30 cellular contexts compared by ENCODE assay signal in the genomic region with DNA sequence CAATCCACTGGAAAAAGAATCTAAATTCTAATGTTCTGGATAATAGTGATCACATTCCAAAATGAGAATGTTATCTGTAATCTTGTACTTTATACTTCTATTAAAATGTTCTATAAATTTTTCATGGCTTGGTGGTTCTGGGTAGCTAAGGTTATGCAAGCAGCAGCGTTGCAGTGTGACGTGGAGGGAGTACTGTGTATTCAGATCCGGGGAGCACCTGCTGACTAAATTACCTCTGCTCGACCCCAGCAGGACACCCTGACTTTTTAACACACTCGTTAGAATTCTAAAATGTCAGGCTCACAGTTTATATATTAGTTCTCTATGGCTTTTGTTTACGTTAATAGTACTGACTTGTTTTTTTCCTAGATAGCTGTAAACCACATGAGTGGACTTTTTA. TPM values are rescaled to one million over a fixed set of nuclear protein-coding genes. Genes with fewer than 3 reads are reported as not detected.
DNase-seq lines count a peak whose midpoint lies in the region; ATAC-seq, FAIRE-seq and TF ChIP-seq lines count a peak whose summit lies in the region.
"Had no signal": no experiment of that assay in that cellular context is flagged by ENCODE, and none has a peak within 500 bp of the region (broad histone marks: within the 10 kb centered on the region; RNA-seq: fewer than 3 reads in every experiment).

No MANE protein-coding gene starts in this region.

- H3K4me3 ChIP-seq in Caco-2 (ENCODE audit: low read depth, low read length) (no peak overlapping the region), HUES6 (ENCODE audit: low read depth, low read length) (no peak overlapping the region), prostate gland (no peak overlapping the region), GM23338 (no peak overlapping the region)
- H3K4me3 ChIP-seq: BLaER1, cardiac muscle cell, coronary artery, HAP-1, left ventricle myocardium inferior, MG63, Peyer's patch had no signal

- H3K4me3 Mint-ChIP-seq in Caco-2 (ENCODE audit: unreplicated experiment) (no peak overlapping the region), GM23338 (no peak overlapping the region)
- H3K4me3 Mint-ChIP-seq: T-helper 2 cell treated with Interferon-gamma antibody and Interleukin-4, amounts not matched to agents 5 μg/mL and 100 μg/mL, for 36 hours had no signal

- TF ChIP-seq CTCF in Caco-2 (IDR thresholded peaks at IDR 0.05; ENCODE audit: insufficient read depth in 1 of 2, low read depth in 1 of 2, low read length in 1 of 2, severe bottlenecking in 1 of 2, unreplicated experiment in 1 of 2), result no peak
- no peak for TF ChIP-seq CTCF in prostate gland (IDR thresholded peaks at IDR 0.05)
- TF ChIP-seq CTCF in GM23338 (conservative IDR thresholded peaks at IDR 0.05; ENCODE audit: low read depth in 2 of 2), result no peak

- no peak for FAIRE-seq in GM12891 (lab: Jason Lieb, UNC)
- FAIRE-seq: astrocyte, islet of Langerhans had no signal

- peak overlapping the region; percentile 23 for H3K27ac Mint-ChIP-seq in Caco-2 (ENCODE audit: unreplicated experiment)
- no peak overlapping the region for H3K27ac Mint-ChIP-seq in GM23338
- H3K27ac Mint-ChIP-seq: T-helper 2 cell treated with Interferon-gamma antibody and Interleukin-4, amounts not matched to agents 5 μg/mL and 100 μg/mL, for 36 hours had no signal

- H3K9me3 Mint-ChIP-seq in Caco-2 (ENCODE audit: unreplicated experiment) (no peaks in the 10 kb centered on the region), GM23338 (no peaks in the 10 kb centered on the region)
- H3K9me3 Mint-ChIP-seq: T-helper 2 cell treated with Interferon-gamma antibody and Interleukin-4, amounts not matched to agents 5 μg/mL and 100 μg/mL, for 36 hours had no signal

- 0 out of 2 replicates have a peak, but pooled peaks cover 4% of the 10 kb centered on the region for H3K4me1 ChIP-seq in Caco-2
- peaks cover 15% of the 10 kb centered on the region for H3K4me1 ChIP-seq in HUES6 (ENCODE audit: control insufficient read depth, insufficient read depth, low read length)
- peaks cover 5% of the 10 kb centered on the region for H3K4me1 ChIP-seq in prostate gland (replicated peaks)
- peaks cover 8% of the 10 kb centered on the region; the same call in 1 of the 2 replicates for H3K4me1 ChIP-seq in GM23338 (ENCODE audit: insufficient read depth)
- H3K4me1 ChIP-seq: HAP-1, left ventricle myocardium inferior, Peyer's patch had no signal

- intact Hi-C loops in Caco-2 (cut with micrococcal nuclease; ENCODE audit: unreplicated experiment), result no loop called here
- intact Hi-C loops in prostate gland (cut with DNase I), result no loop called here

- peaks cover 100% of the 10 kb centered on the region for H3K79me2 ChIP-seq in GM23338 (replicated peaks; ENCODE audit: insufficient read depth)

- DNase-seq in Caco-2 (no peak), prostate gland (ENCODE audit: low spot score) (peak; percentile 53), GM12891 (ENCODE audit: insufficient read length, low spot score) (no peak), NCI-H446 treated with DMSO at 0.1 percent for 48 hours (lab: John Stamatoyannopoulos, UW) (no peak), GM23338 (ENCODE audit: low spot score) (no peak)
- DNase-seq: activated CD4-positive, alpha-beta T cell treated with anti-CD3 and anti-CD28 coated beads for 4 hours; activated CD8-positive, alpha-beta memory T cell treated with anti-CD3 and anti-CD28 coated beads for 24 hours; activated gamma-delta T cell treated with Interleukin-2 at 50 U/mL for 16 hours; activated T-cell treated with anti-CD3 and anti-CD28 coated beads, Interleukin-2, amount 50 U/mL, for 1 hour; erythroblast; KG1; left ventricle myocardium inferior; mesendoderm; MG63; NCI-H1105 treated with DMSO at 0.1 percent for 48 hours; NCI-H2171; NCI-H510A treated with DMSO at 0.1 percent for 48 hours; Peyer's patch; posterior cingulate gyrus; SIG-M5; stimulated activated CD4-positive, alpha-beta T cell treated with anti-CD3 and anti-CD28 coated beads, Interleukin-4, amount 100 ng/mL, for 4 hours had no signal

- TF ChIP-seq POLR2A in prostate gland (IDR thresholded peaks at IDR 0.05) (no peak), GM12891 (IDR thresholded peaks at IDR 0.05; ENCODE audit: low read depth, low read length) (no peak)

- no peak overlapping the region for H3K9ac ChIP-seq in HUES6 (ENCODE audit: low read length)
- H3K9ac ChIP-seq: BLaER1 had no signal

- H3K36me3 ChIP-seq in Caco-2 (ENCODE audit: control insufficient read depth, insufficient read depth, low read length) (peaks cover 2% of the 10 kb centered on the region; the same call in 1 of the 2 replicates), HUES6 (ENCODE audit: control insufficient read depth, insufficient read depth, low read length) (peaks cover 88% of the 10 kb centered on the region), prostate gland (peaks cover 0 to 15% of the 10 kb centered on the region in 2 donors), GM23338 (ENCODE audit: insufficient read depth) (peaks cover 63% of the 10 kb centered on the region)

- H3K27me3 Mint-ChIP-seq in Caco-2 (ENCODE audit: insufficient read depth, unreplicated experiment) (no peaks in the 10 kb centered on the region), GM23338 (ENCODE audit: insufficient read depth, low read depth, poor library complexity) (no peaks in the 10 kb centered on the region)

- POLR2A ChIA-PET in Caco-2 (lab: Charles Lee), result no interaction called here

- H3K27ac ChIP-seq in HUES6 (ENCODE audit: low read depth, low read length) (0 out of 2 replicates have a peak overlapping the region, but pooled peaks have one; percentile 26), cingulate gyrus (ENCODE audit: low read depth, low read length) (peak overlapping the region; percentile 41), prostate gland (peak overlapping the region; percentile 41 to 66), GM23338 (ENCODE audit: low read depth) (no peak overlapping the region)
- H3K27ac ChIP-seq: BLaER1, cardiac muscle cell, coronary artery, left ventricle myocardium inferior, Peyer's patch had no signal

- H3K27me3 ChIP-seq in Caco-2 (replicated peaks; ENCODE audit: control insufficient read depth, insufficient read depth, low read length) (no peaks in the 10 kb centered on the region), HUES6 (ENCODE audit: control insufficient read depth, insufficient read depth, low read length) (no peaks in the 10 kb centered on the region), prostate gland (replicated peaks; ENCODE audit: insufficient read depth) (no peaks in the 10 kb centered on the region), GM23338 (ENCODE audit: insufficient read depth) (no peaks in the 10 kb centered on the region)
- H3K27me3 ChIP-seq: BLaER1, cardiac muscle cell, MG63, Peyer's patch had no signal

- CTCF ChIA-PET in Caco-2 (lab: Charles Lee), result no interaction called here

- H3K4me2 ChIP-seq in GM23338, result no peak overlapping the region
- H3K4me2 ChIP-seq: BLaER1 had no signal

- peaks cover 6% of the 10 kb centered on the region for H3K4me1 Mint-ChIP-seq in Caco-2 (ENCODE audit: low read depth, unreplicated experiment)
- peaks cover 19% of the 10 kb centered on the region for H3K4me1 Mint-ChIP-seq in GM23338

- H3K9me2 ChIP-seq in GM23338 (ENCODE audit: insufficient read depth), result no peaks in the 10 kb centered on the region

- no TSS peak for BruUV-seq in Caco-2 (replicated peaks; lab: Mats Ljungman, UMichigan)

- H3K9me3 ChIP-seq in Caco-2 (no peaks in the 10 kb centered on the region), HUES6 (ENCODE audit: control insufficient read depth, insufficient read depth, low read depth, low read length) (no peaks in the 10 kb centered on the region), prostate gland (no peaks in the 10 kb centered on the region)
- H3K9me3 ChIP-seq: HAP-1, left ventricle myocardium inferior, MG63, Peyer's patch had no signal

- no peak overlapping the region for H2AFZ ChIP-seq in GM23338

- H4K20me1 ChIP-seq in GM23338 (replicated peaks; ENCODE audit: insufficient read depth), result peaks cover 42% of the 10 kb centered on the region

- ATAC-seq in GM23338, result no peak

- 19% methylated on average over 6 of the region's 6 CpGs for WGBS in prostate gland

- peaks cover 99% of the 10 kb centered on the region for H3K36me3 Mint-ChIP-seq in Caco-2 (ENCODE audit: insufficient read depth, unreplicated experiment)
- H3K36me3 Mint-ChIP-seq in GM23338 (ENCODE audit: low read depth), result peaks cover 95% of the 10 kb centered on the region

- no peaks in the 10 kb centered on the region for H3F3A ChIP-seq in GM23338 (replicated peaks; ENCODE audit: low read depth)

TF ChIP-seq in GM12891, 5 proteins besides CTCF, POLR2A, EP300 and RAD21:
- TF ChIP-seq TAF1 (IDR thresholded peaks at IDR 0.05; ENCODE audit: low read depth, low read length), result no peak
- no peak for TF ChIP-seq PAX5 (IDR thresholded peaks at IDR 0.05; ENCODE audit: insufficient read depth, low read length, severe bottlenecking)
- TF ChIP-seq POLR2AphosphoS5 (IDR thresholded peaks at IDR 0.05; ENCODE audit: low read depth, low read length), result no peak
- no peak for TF ChIP-seq POU2F2 (IDR thresholded peaks at IDR 0.05; ENCODE audit: low read depth, low read length)
- no peak for TF ChIP-seq SPI1 (IDR thresholded peaks at IDR 0.05; ENCODE audit: low read depth, low read length)

TF ChIP-seq in GM23338, 12 proteins besides CTCF, POLR2A, EP300 and RAD21:
- no peak for TF ChIP-seq ZNF114 (CRISPR knock-in tag; IDR thresholded peaks at IDR 0.05)
- no peak for TF ChIP-seq EZH2phosphoT487 (IDR thresholded peaks at IDR 0.05; ENCODE audit: unreplicated experiment)
- TF ChIP-seq JUNB (IDR thresholded peaks at IDR 0.05; ENCODE audit: unreplicated experiment), result no peak
- TF ChIP-seq EZH2 (IDR thresholded peaks at IDR 0.05; ENCODE audit: low read depth, unreplicated experiment), result no peak
- TF ChIP-seq CREB1 (CRISPR knock-in tag; IDR thresholded peaks at IDR 0.05; ENCODE audit: low read depth), result no peak

RNA-seq across cellular contexts. Expression of a gene that starts 13.0 kb away (rescaled TPM):
- total RNA-seq in Caco-2 (2022), result 318 and 325 TPM in 2 replicates
- total RNA-seq in prostate gland, result 10 to 100 TPM; 23.7 to 46.6 TPM
- polyA plus RNA-seq in GM12891 (2012; ENCODE audit: low read depth, missing spikeins), result 276 TPM
- 118 and 141 TPM in 2 replicates for total RNA-seq in GM23338 (2014; rRNA removed; shearing (Covaris generic))
- polyA plus RNA-seq in GM23338 (2016; fragmentation: Nextera tagmentation; extraction: Ambion mirVana), result 182 and 185 TPM in 2 replicates
